1 cellular context compared by ENCODE assay signal in genomic region chr17:8383143-8383974, GRCh38.
A peak's percentile ranks its signal among the peaks of the same experiment; 100 is the strongest.
TF ChIP-seq lines count a peak whose summit lies in the region.

TSS of gene RPL26 (minus strand) at chr17:8383193. CDS start at chr17:8382310, 883 bp downstream.

TF ChIP-seq in HEK293, 187 proteins besides CTCF, POLR2A, EP300 and RAD21 (continued from another document and continues in another):
- TF ChIP-seq ZNF280D (tag by site-specific recombination; IDR thresholded peaks at IDR 0.05) (no peak), ZNF16 (tag by site-specific recombination; IDR thresholded peaks at IDR 0.05; ENCODE audit: low read depth) (no peak), HOXC10 (CRISPR knock-in tag; IDR thresholded peaks at IDR 0.05) (0 out of 2 replicates have a peak, but pooled peaks have one; percentile 74), ZNF184 (tag by site-specific recombination; IDR thresholded peaks at IDR 0.05) (peak; percentile 67; the same call in 1 of the 2 replicates), WT1 (tag by site-specific recombination; IDR thresholded peaks at IDR 0.05) (no peak; the same call in none of the 2 replicates), ZBTB21 (tag by site-specific recombination; IDR thresholded peaks at IDR 0.05) (peak; percentile 74), ZNF501 (tag by site-specific recombination; IDR thresholded peaks at IDR 0.05) (peak; percentile 86), ZNF529 (tag by site-specific recombination; IDR thresholded peaks at IDR 0.05; ENCODE audit: insufficient replicate concordance) (no peak), ZBTB17 (tag by site-specific recombination; IDR thresholded peaks at IDR 0.05) (peak; percentile 78; the same call in 1 of the 2 replicates), ZNF48 (tag by site-specific recombination; IDR thresholded peaks at IDR 0.05) (no peak), ZNF302 (tag by site-specific recombination; IDR thresholded peaks at IDR 0.05; ENCODE audit: low read depth) (no peak), ZNF394 (tag by site-specific recombination; IDR thresholded peaks at IDR 0.05; ENCODE audit: borderline replicate concordance) (peak; percentile 64; the same call in 1 of the 2 replicates), ZNF324 (tag by site-specific recombination; IDR thresholded peaks at IDR 0.05) (peak; percentile 88), KLF10 (tag by site-specific recombination; IDR thresholded peaks at IDR 0.05) (peak; percentile 82), SETDB1 (IDR thresholded peaks at IDR 0.05; ENCODE audit: insufficient read length, low read length) (peak; percentile 51), ZNF423 (tag by site-specific recombination; IDR thresholded peaks at IDR 0.05) (peak; percentile 92), REST (tag by site-specific recombination; IDR thresholded peaks at IDR 0.05) (peak; percentile 25; the same call in 1 of the 2 replicates), REPIN1 (tag by site-specific recombination; IDR thresholded peaks at IDR 0.05; ENCODE audit: low read depth) (no peak; the same call in 1 of the 2 replicates), ZNF621 (tag by site-specific recombination; IDR thresholded peaks at IDR 0.05) (no peak), ZNF175 (tag by site-specific recombination; IDR thresholded peaks at IDR 0.05) (no peak), ZNF174 (tag by site-specific recombination; IDR thresholded peaks at IDR 0.05) (no peak), ZNF624 (tag by site-specific recombination; IDR thresholded peaks at IDR 0.05) (no peak), SCRT2 (tag by site-specific recombination; IDR thresholded peaks at IDR 0.05) (0 out of 2 replicates have a peak, but pooled peaks have one; percentile 17), MYNN (tag by site-specific recombination; IDR thresholded peaks at IDR 0.05; ENCODE audit: borderline replicate concordance) (0 out of 2 replicates have a peak, but pooled peaks have one; percentile 22), ZNF2 (tag by site-specific recombination; IDR thresholded peaks at IDR 0.05) (peak; percentile 88), GLIS2 (tag by site-specific recombination; IDR thresholded peaks at IDR 0.05) (peak; percentile 69), ZBTB20 (tag by site-specific recombination; IDR thresholded peaks at IDR 0.05) (peak; percentile 72; the same call in 1 of the 2 replicates), ZFHX2 (tag by site-specific recombination; conservative IDR thresholded peaks at IDR 0.05) (peak; percentile 95), ZNF76 (tag by site-specific recombination; IDR thresholded peaks at IDR 0.05; ENCODE audit: borderline replicate concordance, low read depth) (peak; percentile 80; the same call in 1 of the 2 replicates), ZBTB11 (tag by site-specific recombination; conservative IDR thresholded peaks at IDR 0.05; ENCODE audit: low read depth) (peak; percentile 79), GLIS1 (tag by site-specific recombination; IDR thresholded peaks at IDR 0.05) (peak; percentile 73), ZNF596 (tag by site-specific recombination; IDR thresholded peaks at IDR 0.05) (peak; percentile 51; the same call in 1 of the 2 replicates), ZNF10 (tag by site-specific recombination; IDR thresholded peaks at IDR 0.05) (peak; percentile 76), ZNF585B (tag by site-specific recombination; IDR thresholded peaks at IDR 0.05) (no peak), ZBTB48 (tag by site-specific recombination; IDR thresholded peaks at IDR 0.05) (peak; percentile 57; the same call in 1 of the 2 replicates), PATZ1 (tag by site-specific recombination; IDR thresholded peaks at IDR 0.05) (peak; percentile 96), KLF17 (tag by site-specific recombination; IDR thresholded peaks at IDR 0.05) (no peak), ZBTB8A (tag by site-specific recombination; IDR thresholded peaks at IDR 0.05) (peak; percentile 54)
- TF ChIP-seq, protein P1, sequence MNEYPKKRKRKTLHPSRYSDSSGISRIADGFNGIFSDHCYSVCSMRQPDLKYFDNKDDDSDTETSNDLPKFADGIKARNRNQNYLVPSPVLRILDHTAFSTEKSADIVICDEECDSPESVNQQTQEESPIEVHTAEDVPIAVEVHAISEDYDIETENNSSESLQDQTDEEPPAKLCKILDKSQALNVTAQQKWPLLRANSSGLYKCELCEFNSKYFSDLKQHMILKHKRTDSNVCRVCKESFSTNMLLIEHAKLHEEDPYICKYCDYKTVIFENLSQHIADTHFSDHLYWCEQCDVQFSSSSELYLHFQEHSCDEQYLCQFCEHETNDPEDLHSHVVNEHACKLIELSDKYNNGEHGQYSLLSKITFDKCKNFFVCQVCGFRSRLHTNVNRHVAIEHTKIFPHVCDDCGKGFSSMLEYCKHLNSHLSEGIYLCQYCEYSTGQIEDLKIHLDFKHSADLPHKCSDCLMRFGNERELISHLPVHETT (tag by site-specific recombination; IDR thresholded peaks at IDR 0.05): peak; percentile 97
- TF ChIP-seq, protein P2, sequence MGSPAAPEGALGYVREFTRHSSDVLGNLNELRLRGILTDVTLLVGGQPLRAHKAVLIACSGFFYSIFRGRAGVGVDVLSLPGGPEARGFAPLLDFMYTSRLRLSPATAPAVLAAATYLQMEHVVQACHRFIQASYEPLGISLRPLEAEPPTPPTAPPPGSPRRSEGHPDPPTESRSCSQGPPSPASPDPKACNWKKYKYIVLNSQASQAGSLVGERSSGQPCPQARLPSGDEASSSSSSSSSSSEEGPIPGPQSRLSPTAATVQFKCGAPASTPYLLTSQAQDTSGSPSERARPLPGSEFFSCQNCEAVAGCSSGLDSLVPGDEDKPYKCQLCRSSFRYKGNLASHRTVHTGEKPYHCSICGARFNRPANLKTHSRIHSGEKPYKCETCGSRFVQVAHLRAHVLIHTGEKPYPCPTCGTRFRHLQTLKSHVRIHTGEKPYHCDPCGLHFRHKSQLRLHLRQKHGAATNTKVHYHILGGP (tag by site-specific recombination; IDR thresholded peaks at IDR 0.05): no peak
- TF ChIP-seq, protein P3, sequence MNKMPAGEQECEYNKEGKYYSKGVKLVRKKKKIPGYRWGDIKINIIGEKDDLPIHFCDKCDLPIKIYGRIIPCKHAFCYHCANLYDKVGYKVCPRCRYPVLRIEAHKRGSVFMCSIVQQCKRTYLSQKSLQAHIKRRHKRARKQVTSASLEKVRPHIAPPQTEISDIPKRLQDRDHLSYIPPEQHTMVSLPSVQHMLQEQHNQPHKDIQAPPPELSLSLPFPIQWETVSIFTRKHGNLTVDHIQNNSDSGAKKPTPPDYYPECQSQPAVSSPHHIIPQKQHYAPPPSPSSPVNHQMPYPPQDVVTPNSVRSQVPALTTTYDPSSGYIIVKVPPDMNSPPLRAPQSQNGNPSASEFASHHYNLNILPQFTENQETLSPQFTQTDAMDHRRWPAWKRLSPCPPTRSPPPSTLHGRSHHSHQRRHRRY (tag by site-specific recombination; IDR thresholded peaks at IDR 0.05): no peak
- TF ChIP-seq, protein P4, sequence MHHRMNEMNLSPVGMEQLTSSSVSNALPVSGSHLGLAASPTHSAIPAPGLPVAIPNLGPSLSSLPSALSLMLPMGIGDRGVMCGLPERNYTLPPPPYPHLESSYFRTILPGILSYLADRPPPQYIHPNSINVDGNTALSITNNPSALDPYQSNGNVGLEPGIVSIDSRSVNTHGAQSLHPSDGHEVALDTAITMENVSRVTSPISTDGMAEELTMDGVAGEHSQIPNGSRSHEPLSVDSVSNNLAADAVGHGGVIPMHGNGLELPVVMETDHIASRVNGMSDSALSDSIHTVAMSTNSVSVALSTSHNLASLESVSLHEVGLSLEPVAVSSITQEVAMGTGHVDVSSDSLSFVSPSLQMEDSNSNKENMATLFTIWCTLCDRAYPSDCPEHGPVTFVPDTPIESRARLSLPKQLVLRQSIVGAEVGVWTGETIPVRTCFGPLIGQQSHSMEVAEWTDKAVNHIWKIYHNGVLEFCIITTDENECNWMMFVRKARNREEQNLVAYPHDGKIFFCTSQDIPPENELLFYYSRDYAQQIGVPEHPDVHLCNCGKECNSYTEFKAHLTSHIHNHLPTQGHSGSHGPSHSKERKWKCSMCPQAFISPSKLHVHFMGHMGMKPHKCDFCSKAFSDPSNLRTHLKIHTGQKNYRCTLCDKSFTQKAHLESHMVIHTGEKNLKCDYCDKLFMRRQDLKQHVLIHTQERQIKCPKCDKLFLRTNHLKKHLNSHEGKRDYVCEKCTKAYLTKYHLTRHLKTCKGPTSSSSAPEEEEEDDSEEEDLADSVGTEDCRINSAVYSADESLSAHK (tag by site-specific recombination; IDR thresholded peaks at IDR 0.05): no peak; the same call in 1 of the 2 replicates
